ENCODE assay signal across 8 cellular contexts in genomic region chr14:23555533-23555881, GRCh38. TPM values are rescaled to one million over a fixed set of nuclear protein-coding genes. Genes with fewer than 3 reads are reported as not detected.
DNase-seq lines count a peak whose midpoint lies in the region; ATAC-seq and TF ChIP-seq lines count a peak whose summit lies in the region.

No MANE protein-coding gene starts in this region.

- no peaks in the 10 kb centered on the region for H3K9me3 Mint-ChIP-seq in CD4-positive, alpha-beta T cell

- peaks cover 9% of the 10 kb centered on the region for H3K27me3 Mint-ChIP-seq in CD4-positive, alpha-beta T cell

- H3K79me2 ChIP-seq in Loucy (ENCODE audit: insufficient read depth, low read length), result peaks cover 24% of the 10 kb centered on the region

- WGBS in ectodermal cell, 2 experiments, result 4 to 5% methylated on average over 10 to 11 of the region's 14 CpGs

- DNase-seq in CD4-positive, alpha-beta T cell, result no peak
- DNase-seq in pons (ENCODE audit: low spot score), result no peak
- DNase-seq in occipital lobe (lab: John Stamatoyannopoulos, UW), result no peak
- no peak for DNase-seq in NCI-H526 treated with DMSO at 0.1 percent for 48 hours (lab: John Stamatoyannopoulos, UW)

- no peak for ATAC-seq in CD4-positive, alpha-beta T cell (ENCODE audit: poor library complexity)
- ATAC-seq in HG03135 (IDR thresholded peaks at IDR 0.05; ENCODE audit: unreplicated experiment), result no peak

- H3K36me3 ChIP-seq in Loucy (ENCODE audit: insufficient read depth, low read length) (peaks cover 7% of the 10 kb centered on the region; the same call in 1 of the 2 replicates), ectodermal cell (ENCODE audit: control insufficient read depth, insufficient read depth, low read length) (peaks cover 6% of the 10 kb centered on the region), neuron (ENCODE audit: insufficient read depth, low read length) (peaks cover 4% of the 10 kb centered on the region)

- peak overlapping the region; percentile 79 for H3K27ac Mint-ChIP-seq in CD4-positive, alpha-beta T cell

- H3K9me2 ChIP-seq in Loucy (replicated peaks; ENCODE audit: low read depth, low read length), result no peaks in the 10 kb centered on the region

- no peak for TF ChIP-seq CTCF in CD4-positive, alpha-beta T cell (IDR thresholded peaks at IDR 0.05)
- TF ChIP-seq CTCF in Loucy (conservative IDR thresholded peaks at IDR 0.05; ENCODE audit: low read length), result no peak

- no peaks in the 10 kb centered on the region for H3F3A ChIP-seq in Loucy (ENCODE audit: low read depth)

- H3K4me1 ChIP-seq in Loucy (ENCODE audit: insufficient read depth, low read length, poor library complexity, severe bottlenecking) (peaks cover 20% of the 10 kb centered on the region), ectodermal cell (ENCODE audit: control insufficient read depth, insufficient read depth, low read length) (peaks cover 11% of the 10 kb centered on the region), neuron (ENCODE audit: insufficient read depth, low read length) (peaks cover 18% of the 10 kb centered on the region)

- peak overlapping the region; percentile 98 for H3K4me2 ChIP-seq in Loucy (ENCODE audit: low read depth, low read length, poor library complexity, severe bottlenecking)

- peak overlapping the region; percentile 99 for H3K4me3 Mint-ChIP-seq in CD4-positive, alpha-beta T cell

- peak overlapping the region; percentile 87 for H3K27ac ChIP-seq in CD4-positive, alpha-beta T cell (ENCODE audit: low read depth, low read length)
- H3K27ac ChIP-seq in ectodermal cell (ENCODE audit: insufficient read depth, low read depth, low read length, poor library complexity, severe bottlenecking), result no peak overlapping the region

- H3K4me1 Mint-ChIP-seq in CD4-positive, alpha-beta T cell (ENCODE audit: low read depth), result peaks cover 43% of the 10 kb centered on the region

- H2AFZ ChIP-seq in Loucy (ENCODE audit: low read length) (peak overlapping the region; percentile 98), neuron (ENCODE audit: low read depth, low read length) (peak overlapping the region; percentile 88)

- peaks cover 7% of the 10 kb centered on the region for H3K27me3 ChIP-seq in CD4-positive, alpha-beta T cell (ENCODE audit: control insufficient read depth, insufficient read depth, low read length)
- no peaks in the 10 kb centered on the region for H3K27me3 ChIP-seq in Loucy (ENCODE audit: insufficient read depth, low read length, poor library complexity, severe bottlenecking)
- no peaks in the 10 kb centered on the region for H3K27me3 ChIP-seq in ectodermal cell (ENCODE audit: control insufficient read depth, insufficient read depth, low read length, poor library complexity, severe bottlenecking)
- H3K27me3 ChIP-seq in neuron (ENCODE audit: insufficient read depth, low read length), result no peaks in the 10 kb centered on the region

- peaks cover 20% of the 10 kb centered on the region for H3K36me3 Mint-ChIP-seq in CD4-positive, alpha-beta T cell (ENCODE audit: low read depth)

- POLR2A ChIA-PET in CD4-positive, alpha-beta T cell (lab: Charles Lee), result interaction anchor here (0.6 to 1.5 kb wide), 6 partner anchors 11 to 887 kb away, joined by 3 to 4 read pairs (median 3); partner anchors contain the start of genes C14orf119, NGDN and SDR39U1

- H4K20me1 ChIP-seq in Loucy (ENCODE audit: insufficient read depth, low read length, poor library complexity, severe bottlenecking), result peaks cover 3% of the 10 kb centered on the region

- H3K4me3 ChIP-seq in Loucy (ENCODE audit: low read length, poor library complexity, severe bottlenecking) (peak overlapping the region; percentile 97), ectodermal cell (ENCODE audit: insufficient read depth, low read depth, low read length) (peak overlapping the region; percentile 88), neuron (ENCODE audit: low read length) (peak overlapping the region; percentile 89)

- CTCF ChIA-PET in CD4-positive, alpha-beta T cell (lab: Charles Lee), result interaction anchor here (2.0 kb wide), 1 partner anchor 77 kb away, joined by 8 read pairs; no protein-coding TSS in a partner anchor

- H3K9ac ChIP-seq in Loucy (ENCODE audit: low read depth, low read length, poor library complexity, severe bottlenecking), result peak overlapping the region; percentile 90

- intact Hi-C loops in CD4-positive, alpha-beta T cell (cut with DNase I, micrococcal nuclease), result loop anchor here (1.0 to 5.0 kb wide), 4 partner anchors 12 to 288 kb away; partner anchors contain the start of genes AP1G2 (in 1 of the 2) and PABPN1 (in 1 of the 2)

- H3K9me3 ChIP-seq in CD4-positive, alpha-beta T cell (ENCODE audit: control insufficient read depth, low read length), result no peaks in the 10 kb centered on the region
- H3K9me3 ChIP-seq in Loucy (ENCODE audit: insufficient read depth, low read depth, low read length), result no peaks in the 10 kb centered on the region
- no peaks in the 10 kb centered on the region for H3K9me3 ChIP-seq in ectodermal cell (ENCODE audit: control insufficient read depth, low read length)
- H3K9me3 ChIP-seq in neuron (ENCODE audit: low read length), result no peaks in the 10 kb centered on the region

RNA-seq across cellular contexts. Expression of gene THTPA, which starts 0.6 kb away (rescaled TPM):
- 10 to 100 TPM; 13.0 to 13.4 TPM for total RNA-seq in CD4-positive, alpha-beta T cell
- polyA plus RNA-seq in ectodermal cell (2013, experiment 1 of 4), result 24.2 TPM
- 15.2 TPM for polyA plus RNA-seq in ectodermal cell (2013, experiment 2 of 4)
- 12.4 TPM for polyA plus RNA-seq in ectodermal cell (2013, experiment 3 of 4)
- polyA plus RNA-seq in ectodermal cell (2013, experiment 4 of 4), result 17.5 TPM
- total RNA-seq in occipital lobe, result 6.9 TPM

RNA-seq across cellular contexts. Expression of gene ZFHX2, which starts 3.9 kb away (rescaled TPM):
- total RNA-seq in CD4-positive, alpha-beta T cell, result under 1 TPM; 0.19 to 0.22 TPM
- polyA plus RNA-seq in ectodermal cell (2013, experiment 1 of 4), result 27.6 TPM
- 26.1 TPM for polyA plus RNA-seq in ectodermal cell (2013, experiment 2 of 4)
- polyA plus RNA-seq in ectodermal cell (2013, experiment 3 of 4), result 20.3 TPM
- 23.0 TPM for polyA plus RNA-seq in ectodermal cell (2013, experiment 4 of 4)
- total RNA-seq in occipital lobe, result 1.2 TPM

RNA-seq across cellular contexts. Expression of gene AP1G2, which starts 12.1 kb away (rescaled TPM):
- total RNA-seq in CD4-positive, alpha-beta T cell, result 100 to 1,000 TPM; 193 to 198 TPM
- polyA plus RNA-seq in ectodermal cell (2013, experiment 1 of 4), result 111 TPM
- 104 TPM for polyA plus RNA-seq in ectodermal cell (2013, experiment 2 of 4)
- 84.7 TPM for polyA plus RNA-seq in ectodermal cell (2013, experiment 3 of 4)
- polyA plus RNA-seq in ectodermal cell (2013, experiment 4 of 4), result 91.5 TPM
- 10.0 TPM for total RNA-seq in occipital lobe

RNA-seq across cellular contexts. Expression of gene JPH4, which starts 23.1 kb away (rescaled TPM):
- not detected for total RNA-seq in CD4-positive, alpha-beta T cell
- polyA plus RNA-seq in ectodermal cell (2013, experiment 1 of 4), result 17.1 TPM
- 14.9 TPM for polyA plus RNA-seq in ectodermal cell (2013, experiment 2 of 4)
- 16.5 TPM for polyA plus RNA-seq in ectodermal cell (2013, experiment 3 of 4)
- polyA plus RNA-seq in ectodermal cell (2013, experiment 4 of 4), result 16.9 TPM
- 28.9 TPM for total RNA-seq in occipital lobe

Comparison
In these comparisons a context has a peak if more than half of its experiments do, and no peak if none do; other contexts are left out.
1. RNA of gene AP1G2, which starts 12.1 kb away (total RNA-seq): 193 to 198 TPM in CD4-positive, alpha-beta T cell; 10.0 TPM in occipital lobe (single experiment); every median in the first group is over 10 times any median in the second.
2. Peak in every context shown above with its lines, with median percentiles within 50 percentile points of each other: H3K4me3 ChIP-seq.